1 cellular context compared by ENCODE assay signal in genomic region chr11:65471410-65471762, GRCh38.
TF ChIP-seq lines count a peak whose summit lies in the region.

No MANE protein-coding gene starts in this region.

TF ChIP-seq in K562, 482 proteins besides CTCF, POLR2A, EP300 and RAD21 (continued from another document):
- TF ChIP-seq TEAD2 (tag; IDR thresholded peaks at IDR 0.05) (no peak), JUND (IDR thresholded peaks at IDR 0.05; ENCODE audit: borderline replicate concordance, low read depth, low read length) (peak; percentile 56; the same call in 1 of the 2 replicates), JUND (tag; IDR thresholded peaks at IDR 0.05; ENCODE audit: borderline replicate concordance, low read depth, low read length) (no peak; the same call in 2 of the 3 replicates), TAF1 (IDR thresholded peaks at IDR 0.05; ENCODE audit: control insufficient read depth, extremely low read depth, insufficient read depth, low read length, severe bottlenecking) (peak; percentile 16), PHB2 (IDR thresholded peaks at IDR 0.05; ENCODE audit: low read depth) (no peak), ARID4B (CRISPR knock-in tag; IDR thresholded peaks at IDR 0.05) (no peak), NFIC (IDR thresholded peaks at IDR 0.05) (no peak), RBM39 (optimal IDR thresholded peaks at IDR 0.05; ENCODE audit: low read depth, low read length) (no peak), ZSCAN29 (IDR thresholded peaks at IDR 0.05) (no peak), TARDBP (IDR thresholded peaks at IDR 0.05) (no peak), BACH1 (tag; IDR thresholded peaks at IDR 0.05) (no peak), MYC (IDR thresholded peaks at IDR 0.05; ENCODE audit: low read depth, low read length) (peak; percentile 68), MYC (CRISPR knock-in tag; IDR thresholded peaks at IDR 0.05; ENCODE audit: borderline replicate concordance, low read depth) (peak; percentile 61; the same call in 1 of the 2 replicates), SP1 (CRISPR knock-in tag; IDR thresholded peaks at IDR 0.05) (no peak; the same call in 1 of the 2 replicates), ZBTB40 (IDR thresholded peaks at IDR 0.05) (no peak), ZBTB40 (CRISPR knock-in tag; IDR thresholded peaks at IDR 0.05) (no peak), ZNF707 (CRISPR knock-in tag; conservative IDR thresholded peaks at IDR 0.05) (no peak), THRB (CRISPR knock-in tag; conservative IDR thresholded peaks at IDR 0.05) (no peak; the same call in 1 of the 2 replicates), HMBOX1 (IDR thresholded peaks at IDR 0.05) (no peak), SMC3 (conservative IDR thresholded peaks at IDR 0.05; ENCODE audit: insufficient read depth, low read depth, low read length) (peak; percentile 66; the same call in 1 of the 2 replicates), TSC22D4 (tag; IDR thresholded peaks at IDR 0.05) (no peak), NCOR1 (IDR thresholded peaks at IDR 0.05) (no peak; the same call in 1 of the 2 replicates), ZNF174 (CRISPR knock-in tag; IDR thresholded peaks at IDR 0.05) (no peak), FOS (IDR thresholded peaks at IDR 0.05; ENCODE audit: extremely low read depth, insufficient read length) (no peak), ATF4 (CRISPR knock-in tag; IDR thresholded peaks at IDR 0.05) (no peak), NR0B1 (IDR thresholded peaks at IDR 0.05; ENCODE audit: partially characterized antibody) (no peak), FOXP4 (CRISPR knock-in tag; IDR thresholded peaks at IDR 0.05; ENCODE audit: borderline replicate concordance) (no peak), STAG1 (CRISPR knock-in tag; IDR thresholded peaks at IDR 0.05; ENCODE audit: borderline replicate concordance) (0 out of 2 replicates have a peak, but pooled peaks have one; percentile 7), TEAD4 (IDR thresholded peaks at IDR 0.05; ENCODE audit: low read length) (no peak), TEAD4 (CRISPR knock-in tag; IDR thresholded peaks at IDR 0.05; ENCODE audit: borderline replicate concordance) (no peak), FOXK1 (CRISPR knock-in tag; IDR thresholded peaks at IDR 0.05; ENCODE audit: borderline replicate concordance) (no peak), ZNF324 (CRISPR knock-in tag; IDR thresholded peaks at IDR 0.05) (no peak), LEF1 (IDR thresholded peaks at IDR 0.05) (no peak), RFX5 (IDR thresholded peaks at IDR 0.05; ENCODE audit: low read depth, low read length) (no peak), SIN3A (IDR thresholded peaks at IDR 0.05; ENCODE audit: borderline replicate concordance in 2 of 2, control insufficient read depth in 1 of 2, low read depth in 2 of 2, low read length in 2 of 2) (no peak), PML (IDR thresholded peaks at IDR 0.05; ENCODE audit: low read length) (no peak), ZNF57 (CRISPR knock-in tag; IDR thresholded peaks at IDR 0.05) (no peak), CGGBP1 (CRISPR knock-in tag; IDR thresholded peaks at IDR 0.05) (no peak), NFIX (CRISPR knock-in tag; IDR thresholded peaks at IDR 0.05; ENCODE audit: low read depth) (no peak)
